Comparison of ENCODE assay signal across 13 cellular contexts in genomic region chrX:68997911-68998310, GRCh38.
A peak's percentile ranks its signal among the peaks of the same experiment; 100 is the strongest.
DNase-seq lines count a peak whose midpoint lies in the region; FAIRE-seq and TF ChIP-seq lines count a peak whose summit lies in the region.
"Had no signal": no experiment of that assay in that cellular context is flagged by ENCODE, and none has a peak within 500 bp of the region (broad histone marks: within the 10 kb centered on the region; RNA-seq: fewer than 3 reads in every experiment).

No MANE protein-coding gene starts in this region.

- peaks cover 23% of the 10 kb centered on the region for H3K4me1 ChIP-seq in endothelial cell of umbilical vein (ENCODE audit: control insufficient read depth, extremely low read depth, insufficient read depth, low read length)
- H3K4me1 ChIP-seq in keratinocyte (ENCODE audit: control insufficient read depth, extremely low read depth, insufficient read depth, low read length), result peaks cover 30% of the 10 kb centered on the region
- H3K4me1 ChIP-seq in thyroid gland, result no peaks in the 10 kb centered on the region
- H3K4me1 ChIP-seq in HAP-1, result no peaks in the 10 kb centered on the region
- H3K4me1 ChIP-seq in effector memory CD4-positive, alpha-beta T cell (ENCODE audit: control insufficient read depth, insufficient read depth, low read length, poor library complexity, severe bottlenecking), result no peaks in the 10 kb centered on the region

- H3K4me3 ChIP-seq in endothelial cell of umbilical vein (replicated peaks in 1 of 3; ENCODE audit: insufficient read depth in 1 of 3, low read depth in 1 of 3, low read length in 3 of 3) (no peak overlapping the region), keratinocyte (ENCODE audit: control insufficient read depth in 2 of 3, extremely low read depth in 1 of 3, insufficient read depth in 2 of 3, low read depth in 1 of 3, low read length in 3 of 3) (no peak overlapping the region), thyroid gland (replicated peaks in 1 of 3) (no peak overlapping the region), HAP-1 (no peak overlapping the region)
- no peak overlapping the region for H3K4me3 ChIP-seq in effector memory CD4-positive, alpha-beta T cell (ENCODE audit: insufficient read depth, low read depth, low read length, poor library complexity, severe bottlenecking)

- H3K27ac ChIP-seq in endothelial cell of umbilical vein (ENCODE audit: insufficient read depth, low read depth, low read length), result peak overlapping the region; percentile 34
- H3K27ac ChIP-seq in keratinocyte (ENCODE audit: control insufficient read depth, insufficient read depth, low read length), result peak overlapping the region; percentile 93
- H3K27ac ChIP-seq in thyroid gland, result peak overlapping the region in 1 of 3 donors; percentile 4
- H3K27ac ChIP-seq in effector memory CD4-positive, alpha-beta T cell (ENCODE audit: insufficient read depth, low read length, poor library complexity, severe bottlenecking), result no peak overlapping the region

- TF ChIP-seq POLR2A in endothelial cell of umbilical vein (IDR thresholded peaks at IDR 0.05; ENCODE audit: low read depth, low read length) (no peak), thyroid gland (IDR thresholded peaks at IDR 0.05) (no peak)

- CTCF ChIA-PET in endothelial cell of umbilical vein (lab: Charles Lee), result interaction anchor here (0.9 to 1.1 kb wide), 2 partner anchors 21 to 25 kb away, joined by 3 read pairs; no protein-coding TSS in a partner anchor

- WGBS in thyroid gland, 2 donors, result 6 to 10% methylated on average over 2 of the region's 2 CpGs

- dilution Hi-C loops in endothelial cell of umbilical vein (cut with MboI; ENCODE audit: extremely low pct_ligation_motif_present, low sequenced_read_pairs) (no loop called here), keratinocyte (cut with MboI; ENCODE audit: extremely low pct_ligation_motif_present, low sequenced_read_pairs) (no loop called here)

- H4K20me1 ChIP-seq in endothelial cell of umbilical vein (replicated peaks; ENCODE audit: control insufficient read depth, extremely low read depth, insufficient read depth, low read length) (no peaks in the 10 kb centered on the region), keratinocyte (ENCODE audit: control insufficient read depth, extremely low read depth, insufficient read depth, low read length) (no peaks in the 10 kb centered on the region)

- H3K9ac ChIP-seq in endothelial cell of umbilical vein (replicated peaks; ENCODE audit: extremely low read depth, insufficient read depth, low read length), result no peak overlapping the region
- H3K9ac ChIP-seq in keratinocyte (ENCODE audit: control insufficient read depth, extremely low read depth, insufficient read depth, low read length), result no peak overlapping the region

- H3K9me3 Mint-ChIP-seq in activated T-cell treated with anti-CD3 and anti-CD28 coated beads, Interleukin-2, amount 50 U/mL, for 24 hours, result no peaks in the 10 kb centered on the region
- H3K9me3 Mint-ChIP-seq: T-helper 2 cell treated with Interferon-gamma antibody and Interleukin-4, amounts not matched to agents 5 μg/mL and 100 μg/mL, for 36 hours had no signal

- no peak for TF ChIP-seq CTCF in endothelial cell of umbilical vein (IDR thresholded peaks at IDR 0.05; ENCODE audit: extremely low read depth in 1 of 2, insufficient read depth in 1 of 2, low read depth in 1 of 2, low read length in 2 of 2)
- TF ChIP-seq CTCF in keratinocyte (optimal IDR thresholded peaks at IDR 0.05 in 1 of 3, IDR thresholded peaks at IDR 0.05 in 1 of 3, conservative IDR thresholded peaks at IDR 0.05 in 1 of 3; ENCODE audit: extremely low read depth in 1 of 3, insufficient read depth in 2 of 3, low read length in 3 of 3), result no peak
- TF ChIP-seq CTCF in thyroid gland (IDR thresholded peaks at IDR 0.05), result no peak

- no peak overlapping the region for H3K27ac Mint-ChIP-seq in activated T-cell treated with anti-CD3 and anti-CD28 coated beads, Interleukin-2, amount 50 U/mL, for 24 hours
- H3K27ac Mint-ChIP-seq: T-helper 2 cell treated with Interferon-gamma antibody and Interleukin-4, amounts not matched to agents 5 μg/mL and 100 μg/mL, for 36 hours had no signal

- H3K9me1 ChIP-seq in endothelial cell of umbilical vein (replicated peaks; ENCODE audit: control insufficient read depth, extremely low read depth, insufficient read depth, low read length) (no peaks in the 10 kb centered on the region), keratinocyte (ENCODE audit: control insufficient read depth, extremely low read depth, insufficient read depth, low read length) (no peaks in the 10 kb centered on the region)

- H2AFZ ChIP-seq in endothelial cell of umbilical vein (ENCODE audit: low read depth, low read length) (no peak overlapping the region), keratinocyte (ENCODE audit: control insufficient read depth, low read length) (no peak overlapping the region)

- H3K27me3 ChIP-seq in endothelial cell of umbilical vein (ENCODE audit: control insufficient read depth in 2 of 2, insufficient read depth in 2 of 2, low read length in 2 of 2) (no peaks in the 10 kb centered on the region), keratinocyte (ENCODE audit: control insufficient read depth, extremely low read depth, insufficient read depth, low read length) (no peaks in the 10 kb centered on the region), thyroid gland (no peaks in the 10 kb centered on the region), HAP-1 (ENCODE audit: low read depth) (peaks cover 4% of the 10 kb centered on the region)
- no peaks in the 10 kb centered on the region for H3K27me3 ChIP-seq in effector memory CD4-positive, alpha-beta T cell (replicated peaks; ENCODE audit: control insufficient read depth, insufficient read depth, low read length, poor library complexity, severe bottlenecking)

- H3K4me2 ChIP-seq in endothelial cell of umbilical vein (ENCODE audit: insufficient read depth, low read length) (peak overlapping the region; percentile 24), keratinocyte (ENCODE audit: control insufficient read depth, extremely low read depth, insufficient read depth, low read depth, low read length) (no peak overlapping the region)

- POLR2A ChIA-PET in endothelial cell of umbilical vein (lab: Charles Lee), result no interaction called here

- intact Hi-C loops in endothelial cell of umbilical vein (cut with micrococcal nuclease), result loop anchor here (5.0 kb wide), 1 partner anchor 51 kb away; no protein-coding TSS in a partner anchor
- intact Hi-C loops in thyroid gland (cut with DNase I), result no loop called here

- peaks cover 46% of the 10 kb centered on the region for H3K27me3 Mint-ChIP-seq in activated T-cell treated with anti-CD3 and anti-CD28 coated beads, Interleukin-2, amount 50 U/mL, for 24 hours

- DNase-seq in NCI-H226 (peak; percentile 58), endothelial cell of umbilical vein (ENCODE audit: low read depth, low spot score) (peak; percentile 70), keratinocyte (ENCODE audit: low read depth, low spot score) (no peak), thyroid gland (peak; percentile 51 to 65), HAP-1 (ENCODE audit: low spot score in 2 of 2) (no peak), activated T-cell treated with anti-CD3 and anti-CD28 coated beads for 4 hours (no peak)
- no peak for DNase-seq in effector memory CD4-positive, alpha-beta T cell
- no peak for DNase-seq in activated T-cell treated with anti-CD3 and anti-CD28 coated beads, Interleukin-2, amount 50 U/mL, for 24 hours
- DNase-seq: KG1, NCI-H2107, retina had no signal

- H3K4me3 Mint-ChIP-seq in activated T-cell treated with anti-CD3 and anti-CD28 coated beads, Interleukin-2, amount 50 U/mL, for 24 hours, result no peak overlapping the region
- H3K4me3 Mint-ChIP-seq: T-helper 2 cell treated with Interferon-gamma antibody and Interleukin-4, amounts not matched to agents 5 μg/mL and 100 μg/mL, for 36 hours had no signal

- in situ Hi-C loops in HAP-1 (cut with MboI; ENCODE audit: low sequenced_read_pairs), result no loop called here

- H3K36me3 ChIP-seq in endothelial cell of umbilical vein (ENCODE audit: control insufficient read depth in 2 of 2, extremely low read depth in 1 of 2, insufficient read depth in 2 of 2, low read length in 2 of 2) (no peaks in the 10 kb centered on the region), keratinocyte (ENCODE audit: control insufficient read depth in 2 of 2, extremely low read depth in 1 of 2, insufficient read depth in 2 of 2, low read length in 2 of 2) (no peaks in the 10 kb centered on the region), thyroid gland (no peaks in the 10 kb centered on the region), HAP-1 (replicated peaks) (no peaks in the 10 kb centered on the region)
- no peaks in the 10 kb centered on the region for H3K36me3 ChIP-seq in effector memory CD4-positive, alpha-beta T cell (ENCODE audit: control insufficient read depth, insufficient read depth, low read length)

- FAIRE-seq in endothelial cell of umbilical vein (lab: Jason Lieb, UNC), result no peak
- FAIRE-seq in keratinocyte (lab: Jason Lieb, UNC), result no peak
- FAIRE-seq: urothelium cell line had no signal

- no TSS peak for BruUV-seq in endothelial cell of umbilical vein (replicated peaks; lab: Mats Ljungman, UMichigan)

- H3K9me3 ChIP-seq in endothelial cell of umbilical vein (replicated peaks; ENCODE audit: control insufficient read depth, insufficient read depth, low read length) (no peaks in the 10 kb centered on the region), keratinocyte (ENCODE audit: control insufficient read depth, low read depth, low read length) (no peaks in the 10 kb centered on the region), thyroid gland (no peaks in the 10 kb centered on the region), HAP-1 (no peaks in the 10 kb centered on the region)
- H3K9me3 ChIP-seq in effector memory CD4-positive, alpha-beta T cell (ENCODE audit: control insufficient read depth, low read length), result no peaks in the 10 kb centered on the region

- no peaks in the 10 kb centered on the region for H3K4me1 Mint-ChIP-seq in activated T-cell treated with anti-CD3 and anti-CD28 coated beads, Interleukin-2, amount 50 U/mL, for 24 hours (ENCODE audit: low read depth)

- H3K79me2 ChIP-seq in endothelial cell of umbilical vein (ENCODE audit: control insufficient read depth, insufficient read depth, low read length) (no peaks in the 10 kb centered on the region), keratinocyte (ENCODE audit: control insufficient read depth, insufficient read depth, low read length) (no peaks in the 10 kb centered on the region)

- H3K36me3 Mint-ChIP-seq in activated T-cell treated with anti-CD3 and anti-CD28 coated beads, Interleukin-2, amount 50 U/mL, for 24 hours (ENCODE audit: low read depth), result no peaks in the 10 kb centered on the region

TF ChIP-seq in endothelial cell of umbilical vein, 7 proteins besides CTCF, POLR2A, EP300 and RAD21:
- TF ChIP-seq FOS (IDR thresholded peaks at IDR 0.05; ENCODE audit: borderline replicate concordance, insufficient read depth, low read length) (no peak), MAX (IDR thresholded peaks at IDR 0.05; ENCODE audit: insufficient read depth, insufficient read length) (no peak), JUN (IDR thresholded peaks at IDR 0.05; ENCODE audit: borderline replicate concordance, insufficient read depth, insufficient read length, low read depth) (no peak)

Comparison
In these comparisons a context has a peak if more than half of its experiments do, and no peak if none do; other contexts are left out.
1. DNase-seq: peak in NCI-H226 (single experiment), endothelial cell of umbilical vein (single experiment) and thyroid gland (2 of 2); none in keratinocyte (single experiment), HAP-1 (0 of 2), effector memory CD4-positive, alpha-beta T cell (0 of 3), activated T-cell treated with anti-CD3 and anti-CD28 coated beads for 4 hours (single experiment) and activated T-cell treated with anti-CD3 and anti-CD28 coated beads, Interleukin-2, amount 50 U/mL, for 24 hours (single experiment).